ENCODE assay signal across 10 cellular contexts in the genomic region with DNA sequence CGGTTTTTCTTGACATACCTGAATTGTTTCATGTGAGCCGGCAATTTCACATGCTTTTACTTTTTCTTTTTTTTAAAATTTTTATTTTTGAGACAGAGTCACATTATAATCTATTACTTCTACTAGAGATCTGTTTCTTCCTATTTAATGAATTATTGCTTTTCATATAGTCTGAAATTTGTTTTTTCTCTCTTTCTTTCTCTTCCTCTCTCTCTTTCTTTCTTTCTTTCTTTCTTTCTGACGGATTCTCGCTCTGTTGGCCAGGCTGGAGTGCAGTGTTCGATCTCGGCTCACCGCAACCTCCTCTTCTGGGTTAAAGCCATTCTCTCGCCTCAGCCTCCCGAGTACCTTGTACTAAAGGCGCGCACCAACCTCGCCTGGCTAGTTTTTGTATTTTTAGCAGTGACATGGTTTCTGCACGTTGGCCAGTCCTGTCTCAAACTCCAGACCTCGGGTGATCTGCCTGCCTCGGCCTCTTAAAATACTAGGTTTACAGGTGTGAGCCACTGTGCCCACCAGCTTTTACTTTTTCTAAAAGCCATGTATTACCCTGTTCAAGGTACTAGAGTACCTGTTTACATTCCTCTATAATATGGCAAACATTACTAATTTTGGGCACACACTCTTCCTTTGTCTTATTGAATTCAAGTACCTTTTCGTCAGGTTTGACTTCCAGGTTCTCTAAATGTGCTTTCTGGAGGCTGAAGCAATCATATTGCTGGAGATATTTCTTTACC.
A peak's percentile ranks its signal among the peaks of the same experiment; 100 is the strongest.
DNase-seq lines count a peak whose midpoint lies in the region; ATAC-seq and TF ChIP-seq lines count a peak whose summit lies in the region.
"Had no signal": no experiment of that assay in that cellular context is flagged by ENCODE, and none has a peak within 500 bp of the region (broad histone marks: within the 10 kb centered on the region; RNA-seq: fewer than 3 reads in every experiment).

No MANE protein-coding gene starts in this region.

- POLR2A ChIA-PET in PC-3 (lab: Charles Lee; ENCODE audit: unreplicated experiment): no interaction called here

- H3K79me2 ChIP-seq in PC-3 (ENCODE audit: low read length): peaks cover 27% of the 10 kb centered on the region

- H3K4me1 Mint-ChIP-seq in activated CD4-positive, alpha-beta T cell treated with anti-CD3 and anti-CD28 coated beads, Interleukin-2, amount 10 ng/mL, durations not matched to agents 24 days and 14 days: peaks cover 24% of the 10 kb centered on the region
- peaks cover 18% of the 10 kb centered on the region for H3K4me1 Mint-ChIP-seq in endothelial cell (ENCODE audit: unreplicated experiment)

- 30 to 45% methylated on average over 15 to 16 of the region's 16 CpGs for WGBS in testis, 2 donors

- no peak; the same call in 1 of the 2 replicates for ATAC-seq in PC-3

- H3F3A ChIP-seq in PC-3 (ENCODE audit: low read length, unreplicated experiment): no peaks in the 10 kb centered on the region

- H3K27me3 ChIP-seq in PC-3 (ENCODE audit: low read length) (no peaks in the 10 kb centered on the region), skeletal muscle satellite cell (ENCODE audit: control insufficient read depth, insufficient read depth, low read length) (no peaks in the 10 kb centered on the region), testis (no peaks in the 10 kb centered on the region)

- H3K4me3 Mint-ChIP-seq in activated CD4-positive, alpha-beta T cell treated with anti-CD3 and anti-CD28 coated beads, Interleukin-2, amount 10 ng/mL, durations not matched to agents 24 days and 14 days: peak overlapping the region; percentile 96
- H3K4me3 Mint-ChIP-seq in endothelial cell (ENCODE audit: unreplicated experiment): peak overlapping the region; percentile 87

- H3K4me1 ChIP-seq in PC-3 (ENCODE audit: insufficient read depth, low read length) (peaks cover 12% of the 10 kb centered on the region), skeletal muscle satellite cell (ENCODE audit: control insufficient read depth, insufficient read depth, low read length) (peaks cover 22% of the 10 kb centered on the region), testis (peaks cover 11% of the 10 kb centered on the region)

- CTCF ChIA-PET in PC-3 (lab: Charles Lee): no interaction called here

- H3K4me2 ChIP-seq in PC-3 (ENCODE audit: low read length) (peak overlapping the region; percentile 94), skeletal muscle satellite cell (ENCODE audit: low read length) (peak overlapping the region; percentile 87)

- no peak for TF ChIP-seq POLR2A in testis (IDR thresholded peaks at IDR 0.05)

- TF ChIP-seq CTCF in PC-3 (conservative IDR thresholded peaks at IDR 0.05; ENCODE audit: low read depth, low read length): no peak
- no peak for TF ChIP-seq CTCF in endothelial cell (IDR thresholded peaks at IDR 0.05; ENCODE audit: unreplicated experiment)
- no peak for TF ChIP-seq CTCF in testis (IDR thresholded peaks at IDR 0.05)

- BruUV-seq in PC-3 (replicated peaks; lab: Mats Ljungman, UMichigan): no TSS peak

- no peaks in the 10 kb centered on the region for H3K36me3 ChIP-seq in PC-3 (ENCODE audit: low read depth, low read length)
- no peaks in the 10 kb centered on the region for H3K36me3 ChIP-seq in skeletal muscle satellite cell (ENCODE audit: insufficient read depth, low read length)
- H3K36me3 ChIP-seq in testis (ENCODE audit: low read depth, missing control alignments): no peaks in the 10 kb centered on the region
- H3K36me3 ChIP-seq: right atrium auricular region had no signal

- H3K9ac ChIP-seq in PC-3 (ENCODE audit: low read length) (peak overlapping the region; percentile 68), skeletal muscle satellite cell (ENCODE audit: low read depth, low read length) (peak overlapping the region; percentile 70)

- H3K36me3 Mint-ChIP-seq in activated CD4-positive, alpha-beta T cell treated with anti-CD3 and anti-CD28 coated beads, Interleukin-2, amount 10 ng/mL, durations not matched to agents 24 days and 14 days (ENCODE audit: low read depth): peaks cover 4% of the 10 kb centered on the region
- no peaks in the 10 kb centered on the region for H3K36me3 Mint-ChIP-seq in endothelial cell (ENCODE audit: low read depth, unreplicated experiment)

- intact Hi-C loops in activated CD4-positive, alpha-beta T cell treated with anti-CD3 and anti-CD28 coated beads, Interleukin-2, amount 10 ng/mL, durations not matched to agents 24 days and 14 days (cut with micrococcal nuclease): no loop called here
- intact Hi-C loops in PC-3 (cut with micrococcal nuclease) (no loop called here), testis (cut with DNase I; ENCODE audit: low total_unique reads) (no loop called here)

- H2AFZ ChIP-seq in PC-3 (ENCODE audit: low read length): peak overlapping the region; percentile 75

- DNase-seq in activated CD4-positive, alpha-beta T cell treated with anti-CD3 and anti-CD28 coated beads, Interleukin-2, amount 10 ng/mL, durations not matched to agents 24 days and 14 days: no peak
- no peak for DNase-seq in activated CD4-positive, alpha-beta T cell treated with anti-CD3 and anti-CD28 coated beads for 1 hour
- DNase-seq in PC-3 (peak; percentile 36), endothelial cell (ENCODE audit: low spot score) (no peak), NCI-H146 (lab: John Stamatoyannopoulos, UW) (no peak), DMS114 treated with DMSO at 0.1 percent for 48 hours (lab: John Stamatoyannopoulos, UW; ENCODE audit: unreplicated experiment) (no peak), testis (no peak)
- DNase-seq: IMR-90 had no signal

- H3K27me3 Mint-ChIP-seq in activated CD4-positive, alpha-beta T cell treated with anti-CD3 and anti-CD28 coated beads, Interleukin-2, amount 10 ng/mL, durations not matched to agents 24 days and 14 days: peaks cover 55% of the 10 kb centered on the region
- peaks cover 22% of the 10 kb centered on the region for H3K27me3 Mint-ChIP-seq in endothelial cell (ENCODE audit: unreplicated experiment)

- H3K27ac Mint-ChIP-seq in activated CD4-positive, alpha-beta T cell treated with anti-CD3 and anti-CD28 coated beads, Interleukin-2, amount 10 ng/mL, durations not matched to agents 24 days and 14 days: no peak overlapping the region
- no peak overlapping the region for H3K27ac Mint-ChIP-seq in endothelial cell (ENCODE audit: unreplicated experiment)

- no peaks in the 10 kb centered on the region for H3K9me3 ChIP-seq in PC-3 (ENCODE audit: low read length)
- no peaks in the 10 kb centered on the region for H3K9me3 ChIP-seq in skeletal muscle satellite cell (replicated peaks; ENCODE audit: low read length)
- H3K9me3 ChIP-seq in testis: no peaks in the 10 kb centered on the region
- H3K9me3 ChIP-seq: right atrium auricular region had no signal

- H3K27ac ChIP-seq in PC-3 (ENCODE audit: low read length) (no peak overlapping the region; the same call in 1 of the 2 replicates), testis (no peak overlapping the region)

- H3K9me2 ChIP-seq in PC-3 (replicated peaks; ENCODE audit: low read length): no peaks in the 10 kb centered on the region

- H3K4me3 ChIP-seq in PC-3 (ENCODE audit: low read length) (peak overlapping the region; percentile 74), skeletal muscle satellite cell (ENCODE audit: low read length) (peak overlapping the region; percentile 82), testis (peak overlapping the region in 1 of 2 donors; percentile 43)

- H3K9me3 Mint-ChIP-seq in activated CD4-positive, alpha-beta T cell treated with anti-CD3 and anti-CD28 coated beads, Interleukin-2, amount 10 ng/mL, durations not matched to agents 24 days and 14 days: peaks cover 6% of the 10 kb centered on the region
- no peaks in the 10 kb centered on the region for H3K9me3 Mint-ChIP-seq in endothelial cell (ENCODE audit: unreplicated experiment)

- no peaks in the 10 kb centered on the region for H4K20me1 ChIP-seq in PC-3 (ENCODE audit: low read length)
